16 cellular contexts compared by ENCODE assay signal in the genomic region with DNA sequence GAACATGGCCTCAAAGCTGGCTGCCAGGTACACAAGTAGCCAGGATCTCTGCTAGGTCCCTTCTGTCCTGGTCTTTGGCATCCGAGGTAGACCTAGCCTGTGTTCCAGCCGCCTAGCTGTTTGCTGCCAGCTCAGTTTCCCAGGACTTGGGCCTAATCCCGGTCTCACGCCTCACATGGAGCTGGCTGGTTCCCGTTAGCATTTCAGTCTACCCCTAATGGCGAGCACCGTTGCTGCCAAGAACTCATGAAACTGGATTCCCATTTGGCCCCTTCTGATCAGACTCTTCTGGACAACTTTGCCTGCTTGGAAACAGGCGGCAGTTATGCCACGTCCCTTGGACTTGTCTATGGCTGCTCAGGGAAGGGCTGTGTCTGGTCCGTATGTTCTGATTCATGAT.
"Had no signal": no experiment of that assay in that cellular context is flagged by ENCODE, and none has a peak within 500 bp of the region (broad histone marks: within the 10 kb centered on the region; RNA-seq: fewer than 3 reads in every experiment).

No MANE protein-coding gene starts in this region.

- DNase-seq: activated CD4-positive, alpha-beta T cell treated with anti-CD3 and anti-CD28 coated beads for 4 hours; activated CD8-positive, alpha-beta T cell treated with anti-CD3 and anti-CD28 coated beads, Interleukin-2, amount 10 ng/mL, durations not matched to agents 7 days and 5 days; activated naive CD4-positive, alpha-beta T cell treated with Interleukin-2 at 50 U/mL for 16 hours; activated naive CD8-positive, alpha-beta T cell treated with anti-CD3 and anti-CD28 coated beads, Interleukin-2, amount 50 U/mL, for 24 hours; central memory CD4-positive, alpha-beta T cell; effector memory CD8-positive, alpha-beta T cell; left lung; mesendoderm; stimulated activated CD4-positive, alpha-beta T cell treated with anti-CD3 and anti-CD28 coated beads, Interleukin-2, amount 100 ng/mL, for 24 hours; stimulated activated naive B cell treated with anti-CD40 and anti-IgM and Interleukin-4, amounts not matched to agents 10 μg/mL and 1 μg/mL and 100 μg/mL, for 72 hours; T-cell; T1000; transverse colon; WERI-Rb-1 had no signal

- H3K9me3 ChIP-seq: left lung, transverse colon had no signal

- H3K79me2 ChIP-seq: parathyroid adenoma had no signal

- H3K4me1 ChIP-seq: parathyroid adenoma, transverse colon had no signal

- H3K27ac ChIP-seq: epithelial cell of prostate, left lung, parathyroid adenoma, transverse colon, WERI-Rb-1 had no signal

- H2AFZ ChIP-seq: parathyroid adenoma had no signal

- H3K9ac ChIP-seq: parathyroid adenoma had no signal

- H3K36me3 ChIP-seq: left lung, transverse colon, WERI-Rb-1 had no signal

- H3K27me3 ChIP-seq: left lung had no signal

- H3K4me3 ChIP-seq: left lung, transverse colon had no signal

- ATAC-seq: activated CD8-positive, alpha-beta T cell treated with anti-CD3 and anti-CD28 coated beads, Interleukin-2, amount 10 ng/mL, durations not matched to agents 7 days and 5 days; activated naive CD8-positive, alpha-beta T cell treated with anti-CD3 and anti-CD28 coated beads, Interleukin-2, amount 50 U/mL, for 24 hours; effector memory CD8-positive, alpha-beta T cell; left lung; stimulated activated naive B cell treated with anti-CD40 and anti-IgM and Interleukin-4, amounts not matched to agents 10 μg/mL and 1 μg/mL and 100 μg/mL, for 72 hours; T-cell had no signal
